Comparison of ENCODE assay signal across 17 cellular contexts in the genomic region with DNA sequence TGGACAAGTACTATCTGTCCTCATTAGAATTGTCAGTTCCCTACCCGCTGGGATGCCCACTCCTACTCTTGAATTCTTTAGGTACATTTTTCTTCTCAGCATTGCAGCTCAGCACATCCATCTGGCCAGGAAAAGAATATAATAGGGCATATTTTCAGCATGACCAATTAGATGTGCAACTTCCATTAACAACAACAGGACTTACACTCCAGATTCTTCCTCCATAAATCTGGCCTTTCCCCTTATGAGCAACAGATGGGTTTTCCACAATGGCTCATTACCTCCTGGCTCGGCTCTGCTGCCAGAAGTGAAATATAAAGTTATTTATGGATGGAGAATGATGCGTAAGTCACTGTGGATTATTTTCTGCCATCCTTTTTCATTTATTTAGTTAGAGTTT.
DNase-seq lines count a peak whose midpoint lies in the region; ATAC-seq and TF ChIP-seq lines count a peak whose summit lies in the region.
"Had no signal": no experiment of that assay in that cellular context is flagged by ENCODE, and none has a peak within 500 bp of the region (broad histone marks: within the 10 kb centered on the region; RNA-seq: fewer than 3 reads in every experiment).

No MANE protein-coding gene starts in this region.

- no peak overlapping the region for H3K4me3 ChIP-seq in choroid plexus epithelial cell (ENCODE audit: low read depth, low read length)
- H3K4me3 ChIP-seq: gastroesophageal sphincter, PC-9, prostate gland had no signal

- DNase-seq in AG09319 (ENCODE audit: extremely low read depth, low read depth) (peak; percentile 16), HT1080 (ENCODE audit: low read depth) (peak; percentile 26), choroid plexus epithelial cell (ENCODE audit: low read depth) (peak; percentile 63), kidney tubule cell (ENCODE audit: low spot score) (peak; percentile 76), DMS153 treated with DMSO at 0.1 percent for 48 hours (lab: John Stamatoyannopoulos, UW; ENCODE audit: unreplicated experiment) (no peak)
- no peak for DNase-seq in stimulated activated CD4-positive, alpha-beta T cell treated with anti-CD3 and anti-CD28 coated beads, Interleukin-2, amount 100 ng/mL, for 24 hours
- DNase-seq: activated CD4-positive, CD25-positive, alpha-beta regulatory T cell; kidney; NCI-H1092 treated with DMSO at 0.1 percent for 48 hours; NCI-H524 treated with DMSO at 0.1 percent for 48 hours; PC-9; SW 1271 had no signal

- TF ChIP-seq CTCF in AG09319 (IDR thresholded peaks at IDR 0.05; ENCODE audit: low read depth, low read length) (no peak), choroid plexus epithelial cell (conservative IDR thresholded peaks at IDR 0.05; ENCODE audit: low read depth, low read length) (no peak)

- no peak for ATAC-seq in GM18517 (IDR thresholded peaks at IDR 0.05; ENCODE audit: unreplicated experiment)
- ATAC-seq in GM18519 (IDR thresholded peaks at IDR 0.05; ENCODE audit: low FRiP score, unreplicated experiment): no peak
- ATAC-seq: gastroesophageal sphincter, HepG2 had no signal

Comparison
In these comparisons a context has a peak if more than half of its experiments do, and no peak if none do; other contexts are left out.
1. DNase-seq: peak in AG09319 (single experiment), HT1080 (single experiment), choroid plexus epithelial cell (single experiment) and kidney tubule cell (single experiment); none in DMS153 treated with DMSO at 0.1 percent for 48 hours (single experiment) and stimulated activated CD4-positive, alpha-beta T cell treated with anti-CD3 and anti-CD28 coated beads, Interleukin-2, amount 100 ng/mL, for 24 hours (0 of 2).